Comparison of ENCODE assay signal across 2 cellular contexts in the genomic region with DNA sequence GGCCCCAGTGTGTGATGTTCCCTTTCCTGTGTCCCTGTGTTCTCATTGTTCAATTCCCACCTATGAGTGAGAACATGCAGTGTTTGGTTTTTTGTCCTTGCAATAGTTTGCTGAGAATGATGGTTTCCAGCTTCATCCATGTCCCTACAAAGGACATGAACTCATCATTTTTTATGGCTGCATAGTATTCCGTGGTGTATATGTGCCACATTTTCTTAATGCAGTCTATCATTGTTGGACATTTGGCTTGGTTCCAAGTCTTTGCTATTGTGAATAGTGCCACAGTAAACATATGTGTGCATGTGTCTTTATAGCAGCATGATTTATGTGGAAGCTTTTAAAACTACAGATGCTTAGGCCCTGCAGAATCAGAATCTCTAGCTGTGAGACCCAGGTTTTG. TPM values are rescaled to one million over a fixed set of nuclear protein-coding genes. Genes with fewer than 3 reads are reported as not detected.
"Had no signal": no experiment of that assay in that cellular context is flagged by ENCODE, and none has a peak within 500 bp of the region (broad histone marks: within the 10 kb centered on the region; RNA-seq: fewer than 3 reads in every experiment).

No MANE protein-coding gene starts in this region.

RNA-seq across cellular contexts. Expression of a gene that starts 34.3 kb away (rescaled TPM):
- total RNA-seq: G401 had no signal

RNA-seq across cellular contexts. Expression of a gene that starts 49.5 kb away (rescaled TPM):
- total RNA-seq: GM12878 had no signal
- polyA plus RNA-seq: GM12878 had no signal
